Comparison of ENCODE assay signal across 24 cellular contexts in genomic region chr3:67920969-67921368, GRCh38.
"Had no signal": no experiment of that assay in that cellular context is flagged by ENCODE, and none has a peak within 500 bp of the region (broad histone marks: within the 10 kb centered on the region; RNA-seq: fewer than 3 reads in every experiment).

No MANE protein-coding gene starts in this region.

- H3K4me1 ChIP-seq: colonic mucosa, esophagus squamous epithelium, gastroesophageal sphincter, heart left ventricle, left lung, lower lobe of right lung had no signal

- H3K27ac ChIP-seq: colonic mucosa, epithelial cell of prostate, esophagus squamous epithelium, gastroesophageal sphincter, heart left ventricle, hepatocyte, left lung, lower lobe of right lung had no signal

- H3K27me3 Mint-ChIP-seq: dendritic cell treated with granulocyte-macrophage colony-stimulating factor and Interleukin-4, amounts not matched to agents 40 ng/mL and 50 ng/mL, for 4 days had no signal

- DNase-seq: colonic mucosa; cortex of kidney; effector CD8-positive, alpha-beta T cell; effector memory CD8-positive, alpha-beta T cell; endodermal cell; erythroblast; esophagus squamous epithelium; foreskin fibroblast; heart left ventricle; hypothalamus; immature natural killer cell; islet precursor cell; left cardiac atrium; left lung; left ventricle myocardium superior; lower lobe of right lung; mesenchymal stem cell; mucosa of descending colon had no signal

- H3K9me3 Mint-ChIP-seq: endodermal cell, immature natural killer cell had no signal

- H3K36me3 Mint-ChIP-seq: immature natural killer cell had no signal

- H3K27me3 ChIP-seq: colonic mucosa, esophagus squamous epithelium, gastroesophageal sphincter, heart left ventricle, hepatocyte, left lung had no signal

- H3K4me3 Mint-ChIP-seq: dendritic cell treated with granulocyte-macrophage colony-stimulating factor and Interleukin-4, amounts not matched to agents 40 ng/mL and 50 ng/mL, for 4 days; effector memory CD8-positive, alpha-beta T cell; endodermal cell; immature natural killer cell; mesothelial cell of epicardium had no signal

- ATAC-seq: effector memory CD8-positive, alpha-beta T cell; esophagus mucosa; gastroesophageal sphincter; heart left ventricle; left cardiac atrium; left lung; left ventricle myocardium superior; lower lobe of right lung; mucosa of descending colon had no signal

- H3K4me1 Mint-ChIP-seq: endodermal cell, immature natural killer cell had no signal

- H3K27ac Mint-ChIP-seq: dendritic cell treated with granulocyte-macrophage colony-stimulating factor and Interleukin-4, amounts not matched to agents 40 ng/mL and 50 ng/mL, for 4 days; effector memory CD8-positive, alpha-beta T cell; endodermal cell; immature natural killer cell; mesothelial cell of epicardium had no signal
